9 cellular contexts compared by ENCODE assay signal in the genomic region with DNA sequence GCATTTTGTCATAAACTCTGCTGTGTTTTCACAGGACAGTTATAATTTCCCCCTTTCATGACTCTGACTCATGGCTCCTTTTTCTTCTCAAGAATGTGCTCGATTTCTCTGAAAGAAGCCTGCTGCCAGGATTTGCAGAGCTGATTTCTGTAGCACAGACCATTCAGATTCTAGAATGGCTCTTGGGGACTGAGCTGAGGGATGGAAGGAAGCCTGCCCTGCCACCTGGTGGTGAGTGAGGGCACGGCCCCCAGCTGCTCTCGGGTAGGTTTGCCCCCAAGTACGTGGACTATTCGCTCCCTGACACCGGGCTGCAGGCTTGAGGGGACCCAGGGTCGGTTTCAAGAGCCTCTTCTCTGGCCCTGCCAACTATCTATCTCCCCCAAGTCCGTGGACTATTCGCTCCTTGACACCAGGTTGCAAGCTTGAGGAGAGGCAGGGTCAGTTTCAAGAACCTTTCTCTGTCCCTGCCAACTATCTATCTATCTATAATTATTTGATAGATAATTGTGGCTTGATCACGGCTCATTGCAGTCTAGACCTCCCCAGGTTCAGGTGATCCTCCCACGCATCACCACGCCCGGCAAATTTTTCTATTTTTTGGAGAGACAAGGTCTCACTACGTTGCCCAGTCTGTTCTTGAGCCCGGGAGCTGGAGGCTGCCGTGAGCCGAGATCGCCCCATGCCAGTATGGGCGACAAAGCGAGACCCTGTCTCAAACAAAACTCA. TPM values are rescaled to one million over a fixed set of nuclear protein-coding genes. Genes with fewer than 3 reads are reported as not detected.
DNase-seq lines count a peak whose midpoint lies in the region; ATAC-seq, FAIRE-seq and TF ChIP-seq lines count a peak whose summit lies in the region.
"Had no signal": no experiment of that assay in that cellular context is flagged by ENCODE, and none has a peak within 500 bp of the region (broad histone marks: within the 10 kb centered on the region; RNA-seq: fewer than 3 reads in every experiment).

No MANE protein-coding gene starts in this region.

- WGBS in H1 (ENCODE audit: extremely low coverage in 1 of 2, insufficient coverage in 1 of 2, insufficient read length in 1 of 2, insufficient replicate concordance in 2 of 2, low coverage in 1 of 2, low lambda C conversion rate in 2 of 2, missing lambda C conversion rate in 1 of 2), 2 experiments, result 48% methylated on average over 20 of the region's 20 CpGs; no CpG with 5 or more reads in 1 of the 2 experiments

- TF ChIP-seq RAD21 in H1 (IDR thresholded peaks at IDR 0.05 in 1 of 2, conservative IDR thresholded peaks at IDR 0.05 in 1 of 2; ENCODE audit: low read depth in 2 of 2, low read length in 2 of 2), result peak; percentile 79 to 87

- H3K23me2 ChIP-seq in H1 (ENCODE audit: low read depth, low read length), result peaks cover 3% of the 10 kb centered on the region; the same call in 1 of the 2 replicates

- intact Hi-C loops in Calu3 (cut with micrococcal nuclease; ENCODE audit: unreplicated experiment) (loop anchor here (5.0 kb wide), 1 partner anchor 35 kb away; no protein-coding TSS in a partner anchor), mucosa of descending colon (cut with DNase I, micrococcal nuclease) (no loop called here)

- CTCF ChIA-PET in Calu3 (lab: Charles Lee), result interaction anchor here (0.8 to 3.1 kb wide), 9 partner anchors 11 to 325 kb away, joined by 3 to 38 read pairs (median 6); partner anchors contain the start of genes CCT7, NOTO and PRADC1
- CTCF ChIA-PET in H1 (lab: Charles Lee; ENCODE audit: partially characterized antibody), result interaction anchor here (0.6 to 8.4 kb wide), 55 partner anchors 8 to 321 kb away, joined by 3 to 92 read pairs (median 5); partner anchors contain the start of genes CCT7, NOTO and PRADC1

- peaks cover 32% of the 10 kb centered on the region for H3K27me3 Mint-ChIP-seq in Calu3 (ENCODE audit: unreplicated experiment)

- H2BK120ac ChIP-seq in H1 (replicated peaks; ENCODE audit: low read depth, low read length), result no peak overlapping the region

- peaks cover 5 to 28% of the 10 kb centered on the region in 2 experiments for H3K79me2 ChIP-seq in H1 (ENCODE audit: control insufficient read depth in 1 of 2, insufficient read depth in 2 of 2, low read length in 2 of 2)

- no peak overlapping the region for H3K23ac ChIP-seq in H1 (ENCODE audit: insufficient read length)

- H3K27me3 ChIP-seq in H1 (replicated peaks in 1 of 4; ENCODE audit: control insufficient read depth in 3 of 4, extremely low read depth in 1 of 4, insufficient read depth in 3 of 4, low read length in 3 of 4), result peaks cover 0 to 4% (median 2%) of the 10 kb centered on the region in 4 experiments; a peak in 1 of 7 replicates

- H4K20me1 ChIP-seq in H1 (replicated peaks in 1 of 2; ENCODE audit: control insufficient read depth in 1 of 2, insufficient read depth in 2 of 2, low read length in 2 of 2), result no peaks in the 10 kb centered on the region

- ATAC-seq in GM21390 (IDR thresholded peaks at IDR 0.05; ENCODE audit: unreplicated experiment) (peak; percentile 61), mucosa of descending colon (peak; percentile 80)

- peaks cover 6% of the 10 kb centered on the region for H3K79me1 ChIP-seq in H1 (ENCODE audit: low read depth, low read length)

- H2BK20ac ChIP-seq in H1 (ENCODE audit: low read length), result no peak overlapping the region

- H4K8ac ChIP-seq in H1 (ENCODE audit: extremely low read depth, insufficient read depth, low read length), result no peak overlapping the region

- TF ChIP-seq POLR2A in H1 (IDR thresholded peaks at IDR 0.05; ENCODE audit: control extremely low read depth in 1 of 2, low read depth in 2 of 2, low read length in 2 of 2), result no peak

- H2BK12ac ChIP-seq in H1 (ENCODE audit: low read depth, low read length), result no peak overlapping the region

- peaks cover 37% of the 10 kb centered on the region for H3K4me1 Mint-ChIP-seq in Calu3 (ENCODE audit: low read depth, unreplicated experiment)

- no peak overlapping the region for H3K27ac Mint-ChIP-seq in Calu3 (ENCODE audit: unreplicated experiment)

- no peak overlapping the region for H2AFZ ChIP-seq in H1 (ENCODE audit: low read length)

- no peak overlapping the region for H2AK5ac ChIP-seq in H1 (ENCODE audit: low read depth, low read length)

- H3K36me3 ChIP-seq in H1 (ENCODE audit: control insufficient read depth in 2 of 4, insufficient read depth in 4 of 4, low read length in 3 of 4), result no peaks in the 10 kb centered on the region
- H3K36me3 ChIP-seq in mucosa of descending colon (ENCODE audit: low read depth), result no peaks in the 10 kb centered on the region

- no peaks in the 10 kb centered on the region for H3K9me3 Mint-ChIP-seq in Calu3 (ENCODE audit: low read depth, unreplicated experiment)

- no peak overlapping the region for H3K56ac ChIP-seq in H1 (replicated peaks; ENCODE audit: insufficient read length, low read depth, low read length)

- no TSS peak for BruUV-seq in Calu3 (replicated peaks; lab: Mats Ljungman, UMichigan)

- no peak overlapping the region for H3K14ac ChIP-seq in H1 (ENCODE audit: insufficient read length)

- TF ChIP-seq EP300 in H1 (IDR thresholded peaks at IDR 0.05; ENCODE audit: borderline replicate concordance in 1 of 2, low read depth in 2 of 2, low read length in 2 of 2), result no peak

- H3K4me2 ChIP-seq in H1 (ENCODE audit: insufficient read depth in 1 of 2, low read depth in 2 of 2, low read length in 2 of 2), result no peak overlapping the region; a peak in 1 of 4 replicates

- no peak overlapping the region for H3K4me3 ChIP-seq in H1 (ENCODE audit: extremely low read depth in 1 of 4, insufficient read depth in 2 of 4, low read depth in 3 of 4, low read length in 4 of 4)
- H3K4me3 ChIP-seq in mucosa of descending colon, result no peak overlapping the region

- no peak overlapping the region for H2BK5ac ChIP-seq in H1 (ENCODE audit: low read depth, low read length)

- H3K27ac ChIP-seq in H1 (ENCODE audit: low read depth, low read length), result no peak overlapping the region

- H2BK15ac ChIP-seq in H1 (ENCODE audit: low read length), result 0 out of 2 replicates have a peak overlapping the region, but pooled peaks have one; percentile 40

- H3K18ac ChIP-seq in H1 (ENCODE audit: extremely low read depth, low read length), result no peak overlapping the region

- H3K4me3 Mint-ChIP-seq in Calu3 (ENCODE audit: low read depth, unreplicated experiment), result no peak overlapping the region

- peaks cover 23% of the 10 kb centered on the region for H3K36me3 Mint-ChIP-seq in Calu3 (ENCODE audit: insufficient read depth, unreplicated experiment)

- no peak for FAIRE-seq in H1 (lab: Jason Lieb, UNC)

- no peak overlapping the region for H3K9ac ChIP-seq in H1 (replicated peaks in 1 of 4; ENCODE audit: extremely low read depth in 1 of 4, low read depth in 3 of 4, low read length in 3 of 4)

- peak; percentile 82 for DNase-seq in Calu3
- DNase-seq in HS-5 (ENCODE audit: low read depth), result peak; percentile 43
- peak; percentile 45 for DNase-seq in NK-92 treated with Interleukin-12 subunit alpha and Interleukin-12 subunit beta, amount 100 ng/mL, for 24 hours (lab: John Stamatoyannopoulos, UW)
- peak; percentile 41 to 58 for DNase-seq in activated CD8-positive, alpha-beta memory T cell treated with anti-CD3 and anti-CD28 coated beads for 4 hours (ENCODE audit: low read depth in 2 of 2)
- DNase-seq in H1 (ENCODE audit: low read depth in 1 of 2, low spot score in 2 of 2), result peak in 1 of 2 experiments; percentile 90
- peak; percentile 66 to 78 (median 75) for DNase-seq in mucosa of descending colon
- peak; percentile 46 to 52 for DNase-seq in stimulated activated CD8-positive, alpha-beta memory T cell treated with anti-CD3 and anti-CD28 coated beads, Interleukin-4, amount 100 ng/mL, for 4 hours (ENCODE audit: low read depth in 2 of 2, low spot score in 1 of 2)

- no peak overlapping the region for H3K4ac ChIP-seq in H1 (replicated peaks; ENCODE audit: insufficient read length, low read depth, low read length)

- no peak overlapping the region for H4K5ac ChIP-seq in H1 (ENCODE audit: insufficient read length, low read depth, low read length)

- TF ChIP-seq CTCF in Calu3 (IDR thresholded peaks at IDR 0.05; ENCODE audit: unreplicated experiment) (peak; percentile 87), H1 (IDR thresholded peaks at IDR 0.05; ENCODE audit: control extremely low read depth in 1 of 3, insufficient read depth in 1 of 3, low read depth in 1 of 3, low read length in 3 of 3) (peak; percentile 85 to 98 (median 97)), mucosa of descending colon (IDR thresholded peaks at IDR 0.05) (peak; percentile 92)

- H3K4me1 ChIP-seq in H1 (replicated peaks in 1 of 4; ENCODE audit: control insufficient read depth in 3 of 4, insufficient read depth in 4 of 4, low read length in 3 of 4) (peaks cover 2 to 3% (median 3%) of the 10 kb centered on the region in 4 experiments; a peak in 4 of 7 replicates), mucosa of descending colon (ENCODE audit: low read depth) (peaks cover 10% of the 10 kb centered on the region)

- POLR2A ChIA-PET in H1 (lab: Charles Lee; ENCODE audit: partially characterized antibody), result interaction anchor here (0.8 to 6.2 kb wide), 9 partner anchors 10 to 127 kb away, joined by 3 to 39 read pairs (median 6); partner anchors contain the start of genes CCT7, NOTO and PRADC1

- no peak overlapping the region for H4K91ac ChIP-seq in H1 (replicated peaks; ENCODE audit: insufficient read length, low read length)

- H3K9me3 ChIP-seq in H1 (ENCODE audit: insufficient read depth in 2 of 2, low read depth in 1 of 2, low read length in 1 of 2), result no peaks in the 10 kb centered on the region
- H3K9me3 ChIP-seq in mucosa of descending colon, result no peaks in the 10 kb centered on the region

RNA-seq across cellular contexts. Expression of gene SMYD5, which starts 1.4 kb away (rescaled TPM):
- 32.1 and 36.0 TPM in 2 replicates for total RNA-seq in Calu3 (2022)
- 56.7 and 61.5 TPM in 2 replicates for total RNA-seq in H1 (2021; fragmentation: NEBNext Ultra II Directional; extraction: Animal tissue kit (Norgen Biotek cat#: 25700))
- 35.2 and 43.3 TPM in 2 replicates for polyA plus RNA-seq in H1 (2011; rRNA removed)
- 47.0 TPM for polyA plus RNA-seq in H1 (2011; cell fraction: cytosol; rRNA removed)
- polyA plus RNA-seq in H1 (2011; cell fraction: nucleus; rRNA removed), result 64.5 TPM
- 47.7 to 56.0 TPM (median 51.5 TPM) in 4 replicates for polyA plus RNA-seq in H1 (2012, experiment 1 of 2)
- 58.6 TPM for polyA plus RNA-seq in H1 (2012, experiment 2 of 2)
- 35.9 TPM for polyA plus RNA-seq in H1 (2013, experiment 1 of 2)
- polyA plus RNA-seq in H1 (2013, experiment 2 of 2), result 33.4 TPM
- polyA minus RNA-seq in H1 (2011; rRNA and poly(A)+ RNA removed), result 59.6 and 76.4 TPM in 2 replicates
- 26.2 TPM for polyA minus RNA-seq in H1 (2011; cell fraction: cytosol; rRNA and poly(A)+ RNA removed)
- 30.7 TPM for polyA minus RNA-seq in H1 (2011; cell fraction: nucleus; rRNA and poly(A)+ RNA removed)
- 10 to 100 TPM; 10.5 to 20.0 (median 16.0) TPM for total RNA-seq in mucosa of descending colon

RNA-seq across cellular contexts. Expression of gene NOTO, which starts 10.2 kb away (rescaled TPM):
- total RNA-seq in Calu3 (2022), result not detected in 2 replicates
- 0.44 and 0.54 TPM in 2 replicates for total RNA-seq in H1 (2021; fragmentation: NEBNext Ultra II Directional; extraction: Animal tissue kit (Norgen Biotek cat#: 25700))
- polyA plus RNA-seq in H1 (2011; rRNA removed), result 0.33 and 0.46 TPM in 2 replicates
- polyA plus RNA-seq in H1 (2011; cell fraction: cytosol; rRNA removed), result 0.30 TPM
- 0.78 TPM for polyA plus RNA-seq in H1 (2011; cell fraction: nucleus; rRNA removed)
- 0.23 to 0.35 TPM (median 0.31 TPM) in 4 replicates for polyA plus RNA-seq in H1 (2012, experiment 1 of 2)
- 0.30 TPM for polyA plus RNA-seq in H1 (2012, experiment 2 of 2)
- 0.12 TPM for polyA plus RNA-seq in H1 (2013, experiment 1 of 2)
- 0.18 TPM for polyA plus RNA-seq in H1 (2013, experiment 2 of 2)
- polyA minus RNA-seq in H1 (2011; rRNA and poly(A)+ RNA removed), result 0.13 and 0.44 TPM in 2 replicates
- polyA minus RNA-seq in H1 (2011; cell fraction: cytosol; rRNA and poly(A)+ RNA removed), result 0.51 TPM
- polyA minus RNA-seq in H1 (2011; cell fraction: nucleus; rRNA and poly(A)+ RNA removed), result 0.80 TPM
- total RNA-seq in mucosa of descending colon, result not detected
- polyA plus RNA-seq: adipose tissue had no signal

RNA-seq across cellular contexts. Expression of gene PRADC1, which starts 20.4 kb away (rescaled TPM):
- total RNA-seq in Calu3 (2022) (13.2 and 13.8 TPM in 2 replicates), mucosa of descending colon (10 to 100 TPM; 30.4 to 37.4 (median 34.6) TPM)
- total RNA-seq in H1 (2021; fragmentation: NEBNext Ultra II Directional; extraction: Animal tissue kit (Norgen Biotek cat#: 25700)), result 7.5 and 8.9 TPM in 2 replicates
- polyA plus RNA-seq in H1 (2011; rRNA removed), result 13.1 and 13.3 TPM in 2 replicates
- polyA plus RNA-seq in H1 (2011; cell fraction: cytosol; rRNA removed), result 9.1 TPM
- 10.3 TPM for polyA plus RNA-seq in H1 (2011; cell fraction: nucleus; rRNA removed)
- 6.0 to 10.3 TPM (median 8.5 TPM) in 4 replicates for polyA plus RNA-seq in H1 (2012, experiment 1 of 2)
- 11.7 TPM for polyA plus RNA-seq in H1 (2012, experiment 2 of 2)
- 9.0 TPM for polyA plus RNA-seq in H1 (2013, experiment 1 of 2)
- polyA plus RNA-seq in H1 (2013, experiment 2 of 2), result 11.5 TPM
- 5.9 TPM in 2 replicates for polyA minus RNA-seq in H1 (2011; rRNA and poly(A)+ RNA removed)
- polyA minus RNA-seq in H1 (2011; cell fraction: cytosol; rRNA and poly(A)+ RNA removed), result 4.0 TPM
- 3.7 TPM for polyA minus RNA-seq in H1 (2011; cell fraction: nucleus; rRNA and poly(A)+ RNA removed)

RNA-seq across cellular contexts. Expression of gene CCT7, which starts 21.5 kb away (rescaled TPM):
- total RNA-seq in Calu3 (2022) (394 and 403 TPM in 2 replicates), mucosa of descending colon (100 to 1,000 TPM; 132 to 207 (median 144) TPM)
- 474 and 486 TPM in 2 replicates for total RNA-seq in H1 (2021; fragmentation: NEBNext Ultra II Directional; extraction: Animal tissue kit (Norgen Biotek cat#: 25700))
- 440 and 465 TPM in 2 replicates for polyA plus RNA-seq in H1 (2011; rRNA removed)
- 483 TPM for polyA plus RNA-seq in H1 (2011; cell fraction: cytosol; rRNA removed)
- 363 TPM for polyA plus RNA-seq in H1 (2011; cell fraction: nucleus; rRNA removed)
- polyA plus RNA-seq in H1 (2012, experiment 1 of 2), result 514 to 726 TPM (median 597 TPM) in 4 replicates
- 623 TPM for polyA plus RNA-seq in H1 (2012, experiment 2 of 2)
- polyA plus RNA-seq in H1 (2013, experiment 1 of 2), result 488 TPM
- 468 TPM for polyA plus RNA-seq in H1 (2013, experiment 2 of 2)
- 487 and 491 TPM in 2 replicates for polyA minus RNA-seq in H1 (2011; rRNA and poly(A)+ RNA removed)
- 206 TPM for polyA minus RNA-seq in H1 (2011; cell fraction: cytosol; rRNA and poly(A)+ RNA removed)
- 137 TPM for polyA minus RNA-seq in H1 (2011; cell fraction: nucleus; rRNA and poly(A)+ RNA removed)
